In genomic region chr4:100081511-100081910, GRCh38 we compare ENCODE assay signal across 20 cellular contexts.
"Had no signal": no experiment of that assay in that cellular context is flagged by ENCODE, and none has a peak within 500 bp of the region (broad histone marks: within the 10 kb centered on the region; RNA-seq: fewer than 3 reads in every experiment).

No MANE protein-coding gene starts in this region.

- H3K4me1 ChIP-seq: sigmoid colon, testis, upper lobe of right lung had no signal

- H3K27me3 ChIP-seq: esophagus squamous epithelium, sigmoid colon, testis, upper lobe of right lung had no signal

- H3K4me3 ChIP-seq: esophagus squamous epithelium, lung, mucosa of descending colon, sigmoid colon, testis, upper lobe of right lung had no signal

- DNase-seq: activated CD4-positive, alpha-beta T cell treated with anti-CD3 and anti-CD28 coated beads, Interleukin-2, amount 10 ng/mL, durations not matched to agents 24 days and 14 days; activated CD8-positive, alpha-beta memory T cell treated with anti-CD3 and anti-CD28 coated beads for 24 hours; activated naive CD8-positive, alpha-beta T cell treated with anti-CD3 and anti-CD28 coated beads for 36 hours; activated T-cell treated with anti-CD3 and anti-CD28 coated beads for 4 hours; endodermal cell; esophagus squamous epithelium; foreskin fibroblast; immature natural killer cell; left colon; mucosa of descending colon; naive thymus-derived CD8-positive, alpha-beta T cell; occipital lobe; sigmoid colon; stimulated activated CD4-positive, alpha-beta T cell treated with anti-CD3 and anti-CD28 coated beads, Interleukin-12 subunit alpha, Interleukin-12 subunit beta, amount 100 ng/mL, for 4 hours; stimulated activated naive CD8-positive, alpha-beta T cell treated with anti-CD3 and anti-CD28 coated beads, Interleukin-15, Interleukin-2, amounts not matched to agents 100 U/mL and 50 U/mL, for 24 hours; T1000; testis; upper lobe of right lung had no signal

- ATAC-seq: left colon; mucosa of descending colon; naive thymus-derived CD8-positive, alpha-beta T cell; stimulated activated naive CD8-positive, alpha-beta T cell treated with anti-CD3 and anti-CD28 coated beads, Interleukin-15, Interleukin-2, amounts not matched to agents 100 U/mL and 50 U/mL, for 24 hours; upper lobe of right lung had no signal

- H3K9me3 ChIP-seq: esophagus squamous epithelium, mucosa of descending colon, sigmoid colon, testis, upper lobe of right lung had no signal

- H3K27ac ChIP-seq: esophagus squamous epithelium, sigmoid colon, testis, upper lobe of right lung, VCaP had no signal

- H3K36me3 ChIP-seq: esophagus squamous epithelium, sigmoid colon, upper lobe of right lung had no signal
